21 cellular contexts compared by ENCODE assay signal in genomic region chr3:135071483-135071882, GRCh38.
"Had no signal": no experiment of that assay in that cellular context is flagged by ENCODE, and none has a peak within 500 bp of the region (broad histone marks: within the 10 kb centered on the region; RNA-seq: fewer than 3 reads in every experiment).

No MANE protein-coding gene starts in this region.

- H3K4me3 Mint-ChIP-seq: dendritic cell treated with granulocyte-macrophage colony-stimulating factor and Interleukin-4, amounts not matched to agents 40 ng/mL and 50 ng/mL, for 4 days; effector memory CD8-positive, alpha-beta T cell; endodermal cell had no signal

- DNase-seq: colonic mucosa; cortex of kidney; dermis blood vessel endothelial cell; dorsolateral prefrontal cortex; effector CD4-positive, alpha-beta T cell; effector CD8-positive, alpha-beta T cell; effector memory CD4-positive, alpha-beta T cell; effector memory CD8-positive, alpha-beta T cell; endodermal cell; erythroblast; esophagus squamous epithelium; foreskin fibroblast; foreskin keratinocyte; foreskin melanocyte; gastrocnemius medialis; glutamatergic neuron; heart left ventricle; heart right ventricle had no signal

- ATAC-seq: effector memory CD8-positive, alpha-beta T cell; esophagus mucosa; foreskin keratinocyte; gastrocnemius medialis; gastroesophageal sphincter; heart left ventricle; heart right ventricle had no signal

- H3K27ac Mint-ChIP-seq: dendritic cell treated with granulocyte-macrophage colony-stimulating factor and Interleukin-4, amounts not matched to agents 40 ng/mL and 50 ng/mL, for 4 days; effector memory CD8-positive, alpha-beta T cell; endodermal cell had no signal

- H3K27me3 Mint-ChIP-seq: dendritic cell treated with granulocyte-macrophage colony-stimulating factor and Interleukin-4, amounts not matched to agents 40 ng/mL and 50 ng/mL, for 4 days had no signal
